In genomic region chr18:35514283-35514682, GRCh38 we compare ENCODE assay signal across 13 cellular contexts.
"Had no signal": no experiment of that assay in that cellular context is flagged by ENCODE, and none has a peak within 500 bp of the region (broad histone marks: within the 10 kb centered on the region; RNA-seq: fewer than 3 reads in every experiment).

No MANE protein-coding gene starts in this region.

- H3K36me3 Mint-ChIP-seq: activated CD4-positive, alpha-beta memory T cell treated with anti-CD3 and anti-CD28 coated beads for 36 hours; T-cell had no signal

- ATAC-seq: activated T-cell treated with anti-CD3 and anti-CD28 coated beads, Interleukin-2, amount 50 U/mL, for 4 hours; T-cell had no signal

- H3K36me3 ChIP-seq: transverse colon had no signal

- H3K9ac ChIP-seq: SK-N-SH had no signal

- H3K9me3 ChIP-seq: SK-N-SH, transverse colon had no signal

- H3K27me3 ChIP-seq: transverse colon had no signal

- H3K9me3 Mint-ChIP-seq: activated CD4-positive, alpha-beta memory T cell treated with anti-CD3 and anti-CD28 coated beads for 36 hours; activated T-cell treated with anti-CD3 and anti-CD28 coated beads, Interleukin-2, amount 50 U/mL, for 4 hours; naive B cell; T-cell had no signal

- H3K27ac ChIP-seq: transverse colon, VCaP had no signal

- H3K27me3 Mint-ChIP-seq: activated CD4-positive, alpha-beta memory T cell treated with anti-CD3 and anti-CD28 coated beads for 36 hours; naive B cell; T-cell had no signal

- H3K4me3 Mint-ChIP-seq: activated CD4-positive, alpha-beta memory T cell treated with anti-CD3 and anti-CD28 coated beads for 36 hours; activated T-cell treated with anti-CD3 and anti-CD28 coated beads, Interleukin-2, amount 50 U/mL, for 4 hours; naive B cell; T-cell had no signal

- DNase-seq: activated CD4-positive, alpha-beta memory T cell treated with anti-CD3 and anti-CD28 coated beads for 36 hours; activated CD4-positive, alpha-beta T cell treated with anti-CD3 and anti-CD28 coated beads for 1 hour; activated effector memory CD4-positive, alpha-beta T cell treated with Interleukin-2 at 50 U/mL for 16 hours; activated naive CD4-positive, alpha-beta T cell treated with anti-CD3 and anti-CD28 coated beads, Interleukin-2, amount 50 U/mL, for 16 hours; activated T-cell treated with anti-CD3 and anti-CD28 coated beads, Interleukin-2, amount 50 U/mL, for 4 hours; naive B cell; SK-N-SH; stimulated activated CD4-positive, alpha-beta T cell treated with anti-CD3 and anti-CD28 coated beads, Interleukin-4, amount 100 ng/mL, for 24 hours; stimulated activated naive CD4-positive, alpha-beta T cell; T-cell; transverse colon had no signal

- H3K4me3 ChIP-seq: skin epidermis, transverse colon had no signal

- H3K27ac Mint-ChIP-seq: activated CD4-positive, alpha-beta memory T cell treated with anti-CD3 and anti-CD28 coated beads for 36 hours; naive B cell; T-cell had no signal

- H3K4me2 ChIP-seq: SK-N-SH had no signal
